Comparison of ENCODE assay signal across 9 cellular contexts in the genomic region with DNA sequence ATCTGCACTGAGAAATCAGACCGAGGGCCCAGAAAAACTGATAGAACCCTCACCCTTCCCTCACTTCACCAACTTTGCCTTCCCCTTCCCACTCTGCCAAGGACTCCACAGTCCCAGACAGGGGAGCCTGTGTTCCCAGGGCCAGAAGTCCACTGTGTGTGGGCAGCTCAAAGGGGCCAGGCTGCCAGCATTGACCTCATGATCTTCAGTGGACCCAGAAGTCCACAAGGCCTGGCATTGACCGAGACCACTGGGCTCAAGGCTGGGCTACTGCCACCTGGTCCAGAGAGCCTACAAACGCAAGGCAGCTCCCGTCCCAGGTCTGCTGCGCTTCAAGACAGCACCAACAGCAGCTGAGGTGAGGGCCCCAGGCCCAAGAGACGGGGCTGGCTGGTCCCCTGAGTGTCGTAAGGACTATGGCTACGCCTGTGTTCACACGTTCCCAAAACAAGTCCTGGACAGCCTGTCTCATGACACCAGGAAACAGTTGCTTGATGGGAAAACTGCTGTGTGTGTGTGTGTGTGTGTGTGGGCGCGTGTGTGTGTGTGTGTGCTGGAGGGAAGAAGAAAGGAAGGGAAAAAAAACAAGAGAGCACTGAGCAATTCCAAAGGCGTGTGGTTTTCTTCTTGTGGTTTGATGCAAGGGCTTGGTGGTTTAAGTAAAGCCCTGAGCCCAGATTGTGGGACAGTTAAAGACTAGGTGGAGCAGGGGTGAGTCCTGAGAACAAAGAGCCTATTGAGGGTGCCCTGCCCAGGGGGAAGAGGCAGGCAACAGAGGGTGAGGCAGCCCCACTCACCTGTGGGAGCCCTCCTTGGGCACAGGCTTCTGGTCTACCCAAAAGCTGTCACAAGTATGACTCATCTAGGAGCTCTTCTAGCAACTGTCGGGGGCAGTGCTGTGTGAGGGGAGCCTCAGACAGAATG. TPM values are rescaled to one million over a fixed set of nuclear protein-coding genes. Genes with fewer than 3 reads are reported as not detected.
A peak's percentile ranks its signal among the peaks of the same experiment; 100 is the strongest.
DNase-seq lines count a peak whose midpoint lies in the region; ATAC-seq and TF ChIP-seq lines count a peak whose summit lies in the region.
"Had no signal": no experiment of that assay in that cellular context is flagged by ENCODE, and none has a peak within 500 bp of the region (broad histone marks: within the 10 kb centered on the region; RNA-seq: fewer than 3 reads in every experiment).

No MANE protein-coding gene starts in this region.

- peaks cover 3% of the 10 kb centered on the region for H3K4me1 Mint-ChIP-seq in endothelial cell (ENCODE audit: unreplicated experiment)
- H3K4me1 Mint-ChIP-seq in activated T-helper 2 cell treated with anti-CD3 and anti-CD28 coated beads, Interferon-gamma antibody, Interleukin-2, Interleukin-4, amounts not matched to agents 10 μg/mL and 5 μg/mL and 100 μg/mL, durations not matched to agents 14 hours and 24 hours and 36 hours (ENCODE audit: low read depth) = peaks cover 6% of the 10 kb centered on the region

- no peak overlapping the region for H3K4me3 Mint-ChIP-seq in endothelial cell (ENCODE audit: unreplicated experiment)
- H3K4me3 Mint-ChIP-seq in activated T-helper 2 cell treated with anti-CD3 and anti-CD28 coated beads, Interferon-gamma antibody, Interleukin-2, Interleukin-4, amounts not matched to agents 10 μg/mL and 5 μg/mL and 100 μg/mL, durations not matched to agents 14 hours and 24 hours and 36 hours (ENCODE audit: low read depth) = no peak overlapping the region
- H3K4me3 Mint-ChIP-seq: CD4-positive, CD25-positive, alpha-beta regulatory T cell had no signal

- TF ChIP-seq CTCF in endothelial cell (IDR thresholded peaks at IDR 0.05; ENCODE audit: unreplicated experiment) = no peak

- H3K27me3 Mint-ChIP-seq in endothelial cell (ENCODE audit: unreplicated experiment) = peaks cover 5% of the 10 kb centered on the region
- peaks cover 52% of the 10 kb centered on the region for H3K27me3 Mint-ChIP-seq in activated T-helper 2 cell treated with anti-CD3 and anti-CD28 coated beads, Interferon-gamma antibody, Interleukin-2, Interleukin-4, amounts not matched to agents 10 μg/mL and 5 μg/mL and 100 μg/mL, durations not matched to agents 14 hours and 24 hours and 36 hours (ENCODE audit: low read depth)

- intact Hi-C loops in activated T-helper 2 cell treated with anti-CD3 and anti-CD28 coated beads, Interferon-gamma antibody, Interleukin-2, Interleukin-4, amounts not matched to agents 10 μg/mL and 5 μg/mL and 100 μg/mL, durations not matched to agents 14 hours and 24 hours and 36 hours (cut with micrococcal nuclease) = no loop called here

- H3K27ac Mint-ChIP-seq in endothelial cell (ENCODE audit: unreplicated experiment) = no peak overlapping the region
- H3K27ac Mint-ChIP-seq in activated T-helper 2 cell treated with anti-CD3 and anti-CD28 coated beads, Interferon-gamma antibody, Interleukin-2, Interleukin-4, amounts not matched to agents 10 μg/mL and 5 μg/mL and 100 μg/mL, durations not matched to agents 14 hours and 24 hours and 36 hours = no peak overlapping the region
- H3K27ac Mint-ChIP-seq: CD4-positive, CD25-positive, alpha-beta regulatory T cell had no signal

- DNase-seq in activated gamma-delta T cell treated with Interleukin-2 at 50 U/mL for 16 hours = peak; percentile 40
- no peak for DNase-seq in activated gamma-delta T cell (lab: John Stamatoyannopoulos, UW)
- DNase-seq in activated T-helper 1 cell treated with Interleukin-2 at 50 U/mL for 16 hours (ENCODE audit: low read depth) = peak; percentile 27
- peak; percentile 94 for DNase-seq in iris pigment epithelial cell (ENCODE audit: low read depth)
- peak; percentile 15 to 72 (median 37) for DNase-seq in stimulated activated naive CD4-positive, alpha-beta T cell (lab: John Stamatoyannopoulos, UW)
- no peak for DNase-seq in endothelial cell (ENCODE audit: low spot score)
- no peak for DNase-seq in activated T-helper 2 cell treated with anti-CD3 and anti-CD28 coated beads, Interferon-gamma antibody, Interleukin-2, Interleukin-4, amounts not matched to agents 10 μg/mL and 5 μg/mL and 100 μg/mL, durations not matched to agents 14 hours and 24 hours and 36 hours (ENCODE audit: low spot score)

- no peak for ATAC-seq in GM19397 (IDR thresholded peaks at IDR 0.05; ENCODE audit: unreplicated experiment)

- no peaks in the 10 kb centered on the region for H3K36me3 Mint-ChIP-seq in endothelial cell (ENCODE audit: low read depth, unreplicated experiment)
- no peaks in the 10 kb centered on the region for H3K36me3 Mint-ChIP-seq in activated T-helper 2 cell treated with anti-CD3 and anti-CD28 coated beads, Interferon-gamma antibody, Interleukin-2, Interleukin-4, amounts not matched to agents 10 μg/mL and 5 μg/mL and 100 μg/mL, durations not matched to agents 14 hours and 24 hours and 36 hours (ENCODE audit: low read depth)
- H3K36me3 Mint-ChIP-seq: CD4-positive, CD25-positive, alpha-beta regulatory T cell had no signal

- H3K9me3 Mint-ChIP-seq in endothelial cell (ENCODE audit: unreplicated experiment) = no peaks in the 10 kb centered on the region
- H3K9me3 Mint-ChIP-seq in activated T-helper 2 cell treated with anti-CD3 and anti-CD28 coated beads, Interferon-gamma antibody, Interleukin-2, Interleukin-4, amounts not matched to agents 10 μg/mL and 5 μg/mL and 100 μg/mL, durations not matched to agents 14 hours and 24 hours and 36 hours = no peaks in the 10 kb centered on the region

RNA-seq across cellular contexts. Expression of a gene that starts 46.6 kb away (rescaled TPM):
- 0.67 TPM for total RNA-seq in endothelial cell (ENCODE audit: unreplicated experiment)
- 0.07 and 0.21 TPM in 2 replicates for total RNA-seq in activated T-helper 2 cell treated with anti-CD3 and anti-CD28 coated beads, Interferon-gamma antibody, Interleukin-2, Interleukin-4, amounts not matched to agents 10 μg/mL and 5 μg/mL and 100 μg/mL, durations not matched to agents 14 hours and 24 hours and 36 hours
- total RNA-seq: CD4-positive, CD25-positive, alpha-beta regulatory T cell had no signal

Comparison
In these comparisons a context has a peak if more than half of its experiments do, and no peak if none do; other contexts are left out.
1. DNase-seq: peak in activated gamma-delta T cell treated with Interleukin-2 at 50 U/mL for 16 hours (single experiment), activated T-helper 1 cell treated with Interleukin-2 at 50 U/mL for 16 hours (single experiment), iris pigment epithelial cell (single experiment) and stimulated activated naive CD4-positive, alpha-beta T cell (6 of 6); none in activated gamma-delta T cell (single experiment), endothelial cell (single experiment) and activated T-helper 2 cell treated with anti-CD3 and anti-CD28 coated beads, Interferon-gamma antibody, Interleukin-2, Interleukin-4, amounts not matched to agents 10 μg/mL and 5 μg/mL and 100 μg/mL, durations not matched to agents 14 hours and 24 hours and 36 hours (single experiment).